ENCODE assay signal across 36 cellular contexts in the genomic region with DNA sequence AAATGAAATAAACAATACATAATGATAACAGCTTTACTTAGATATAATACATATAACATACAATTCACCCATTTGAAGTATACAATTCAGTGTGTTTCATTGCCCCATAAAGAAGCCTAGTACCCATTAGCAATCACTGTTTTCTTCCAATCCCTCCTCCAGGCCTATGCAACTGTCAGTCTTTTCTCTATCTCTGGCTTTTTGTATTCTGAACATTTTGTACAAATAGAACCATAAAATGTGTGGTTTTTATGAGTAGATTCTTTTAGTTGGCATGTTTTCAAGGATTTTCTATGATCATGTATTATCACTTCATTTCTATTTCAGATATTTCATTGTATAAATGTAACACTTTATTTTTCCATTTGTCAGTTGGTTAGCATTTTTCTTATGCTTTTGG. TPM values are rescaled to one million over a fixed set of nuclear protein-coding genes. Genes with fewer than 3 reads are reported as not detected.
"Had no signal": no experiment of that assay in that cellular context is flagged by ENCODE, and none has a peak within 500 bp of the region (broad histone marks: within the 10 kb centered on the region; RNA-seq: fewer than 3 reads in every experiment).

No MANE protein-coding gene starts in this region.

- ATAC-seq: activated naive CD8-positive, alpha-beta T cell treated with anti-CD3 and anti-CD28 coated beads, Interleukin-2, amount 50 U/mL, for 24 hours; activated T-cell treated with anti-CD3 and anti-CD28 coated beads, Interleukin-2, amount 50 U/mL, for 4 hours; K562; Right ventricle myocardium inferior; SK-N-SH treated with all-trans-retinoic acid at 6 μM for 48 hours; T-cell had no signal

- H3K4me3 Mint-ChIP-seq: activated B cell treated with CpG ODN at 0.5 μM for 24 hours; activated CD4-positive, alpha-beta memory T cell treated with anti-CD3 and anti-CD28 coated beads for 36 hours; activated naive CD4-positive, alpha-beta T cell treated with anti-CD3 and anti-CD28 coated beads, Interleukin-2, amount 10 ng/mL, durations not matched to agents 7 days and 5 days; activated naive CD8-positive, alpha-beta T cell; activated naive CD8-positive, alpha-beta T cell treated with anti-CD3 and anti-CD28 coated beads, Interleukin-2, amount 50 U/mL, for 24 hours; activated T-cell treated with anti-CD3 and anti-CD28 coated beads, Interleukin-2, amount 50 U/mL, for 4 hours; activated T-helper 1 cell treated with anti-CD3 and anti-CD28 coated beads, Interleukin-12 subunit alpha, Interleukin-12 subunit beta, Interleukin-2, Interleukin-4 antibody, amounts not matched to agents 30 ng/mL and 10 ng/mL and 1 ng/mL, durations not matched to agents 14 hours and 24 hours and 36 hours; central memory CD8-positive, alpha-beta T cell; T-cell had no signal

- H3K27ac ChIP-seq: brain microvascular endothelial cell, PC-9, RWPE1, VCaP had no signal

- H3K27ac Mint-ChIP-seq: activated B cell treated with CpG ODN at 0.5 μM for 24 hours; activated CD4-positive, alpha-beta memory T cell treated with anti-CD3 and anti-CD28 coated beads for 36 hours; activated naive CD4-positive, alpha-beta T cell treated with anti-CD3 and anti-CD28 coated beads, Interleukin-2, amount 10 ng/mL, durations not matched to agents 7 days and 5 days; activated naive CD8-positive, alpha-beta T cell; activated naive CD8-positive, alpha-beta T cell treated with anti-CD3 and anti-CD28 coated beads, Interleukin-2, amount 50 U/mL, for 24 hours; activated T-helper 1 cell treated with anti-CD3 and anti-CD28 coated beads, Interleukin-12 subunit alpha, Interleukin-12 subunit beta, Interleukin-2, Interleukin-4 antibody, amounts not matched to agents 30 ng/mL and 10 ng/mL and 1 ng/mL, durations not matched to agents 14 hours and 24 hours and 36 hours; T-cell had no signal

- H3K4me1 Mint-ChIP-seq: activated B cell treated with CpG ODN at 0.5 μM for 24 hours; activated naive CD4-positive, alpha-beta T cell treated with anti-CD3 and anti-CD28 coated beads, Interleukin-2, amount 10 ng/mL, durations not matched to agents 7 days and 5 days; activated naive CD8-positive, alpha-beta T cell treated with anti-CD3 and anti-CD28 coated beads, Interleukin-2, amount 50 U/mL, for 24 hours; central memory CD8-positive, alpha-beta T cell; T-cell had no signal

- H3K4me3 ChIP-seq: K562, PC-9 had no signal

- H3K27me3 ChIP-seq: brain microvascular endothelial cell had no signal

- DNase-seq: activated B cell treated with CpG ODN at 0.5 μM for 24 hours; activated CD4-positive, alpha-beta memory T cell treated with anti-CD3 and anti-CD28 coated beads for 36 hours; activated CD4-positive, alpha-beta T cell treated with anti-CD3 and anti-CD28 coated beads for 4 hours; activated CD4-positive, alpha-beta T cell treated with anti-CD3 and anti-CD28 coated beads, Interleukin-2, amount 50 U/mL, for 1 hour; activated CD4-positive, CD25-positive, alpha-beta regulatory T cell treated with anti-CD3 and anti-CD28 coated beads, Interleukin-2, amount 50 U/mL, for 72 hours; activated CD8-positive, alpha-beta memory T cell treated with anti-CD3 and anti-CD28 coated beads, Interleukin-2, amount 50 U/mL, for 4 hours; activated gamma-delta T cell treated with Interleukin-2 at 50 U/mL for 16 hours; activated naive CD4-positive, alpha-beta T cell treated with anti-CD3 and anti-CD28 coated beads, Interleukin-2, amount 10 ng/mL, durations not matched to agents 7 days and 5 days; activated naive CD8-positive, alpha-beta T cell treated with anti-CD3 and anti-CD28 coated beads, Interleukin-2, amount 50 U/mL, for 24 hours; activated T-cell treated with anti-CD3 and anti-CD28 coated beads for 4 hours; activated T-cell treated with anti-CD3 and anti-CD28 coated beads, Interleukin-2, amount 50 U/mL, for 4 hours; amniotic stem cell; aorta; brain microvascular endothelial cell; NCI-H1105 treated with DMSO at 0.1 percent for 48 hours; NCI-H1436; NCI-H1694; NCI-H1930; NCI-H2081 treated with DMSO at 0.1 percent for 48 hours; NCI-H510A; NCI-H526; NCI-H748 treated with DMSO at 0.1 percent for 48 hours; PC-9; SIG-M5; T-cell; T-helper 2 cell; T-helper 9 cell had no signal

- H3K27me3 Mint-ChIP-seq: activated B cell treated with CpG ODN at 0.5 μM for 24 hours; activated CD4-positive, alpha-beta memory T cell treated with anti-CD3 and anti-CD28 coated beads for 36 hours; activated naive CD4-positive, alpha-beta T cell treated with anti-CD3 and anti-CD28 coated beads, Interleukin-2, amount 10 ng/mL, durations not matched to agents 7 days and 5 days; activated naive CD8-positive, alpha-beta T cell; activated naive CD8-positive, alpha-beta T cell treated with anti-CD3 and anti-CD28 coated beads, Interleukin-2, amount 50 U/mL, for 24 hours; central memory CD8-positive, alpha-beta T cell; T-cell had no signal

- H3K9me3 Mint-ChIP-seq: activated B cell treated with CpG ODN at 0.5 μM for 24 hours; activated CD4-positive, alpha-beta memory T cell treated with anti-CD3 and anti-CD28 coated beads for 36 hours; activated naive CD4-positive, alpha-beta T cell treated with anti-CD3 and anti-CD28 coated beads, Interleukin-2, amount 10 ng/mL, durations not matched to agents 7 days and 5 days; activated naive CD8-positive, alpha-beta T cell treated with anti-CD3 and anti-CD28 coated beads, Interleukin-2, amount 50 U/mL, for 24 hours; activated T-cell treated with anti-CD3 and anti-CD28 coated beads, Interleukin-2, amount 50 U/mL, for 4 hours; activated T-helper 1 cell treated with anti-CD3 and anti-CD28 coated beads, Interleukin-12 subunit alpha, Interleukin-12 subunit beta, Interleukin-2, Interleukin-4 antibody, amounts not matched to agents 30 ng/mL and 10 ng/mL and 1 ng/mL, durations not matched to agents 14 hours and 24 hours and 36 hours; central memory CD8-positive, alpha-beta T cell; T-cell had no signal

RNA-seq across cellular contexts. Expression of a gene that starts 54.6 kb away (rescaled TPM):
- total RNA-seq: OCI-LY7 had no signal
